12 cellular contexts compared by ENCODE assay signal in the genomic region with DNA sequence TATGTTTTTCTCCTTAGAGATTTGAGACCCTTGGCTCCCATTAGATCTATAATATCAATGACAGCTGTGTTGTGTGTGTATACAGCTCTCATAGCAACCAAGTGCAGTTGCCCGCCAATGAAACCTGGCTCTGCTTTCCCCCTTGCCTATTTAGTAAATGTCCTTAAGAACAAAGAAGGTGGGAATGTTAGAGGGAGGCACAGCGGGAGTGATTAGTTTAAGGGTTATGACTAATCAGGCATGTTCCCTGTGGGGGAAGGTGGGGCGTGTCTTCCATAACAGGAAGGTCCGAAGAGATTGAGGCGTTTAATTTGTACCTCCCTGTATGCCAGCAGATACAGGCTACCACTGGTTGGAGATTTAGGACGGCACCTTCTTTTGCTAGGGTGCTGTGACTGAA.
DNase-seq lines count a peak whose midpoint lies in the region; ATAC-seq and TF ChIP-seq lines count a peak whose summit lies in the region.
"Had no signal": no experiment of that assay in that cellular context is flagged by ENCODE, and none has a peak within 500 bp of the region (broad histone marks: within the 10 kb centered on the region; RNA-seq: fewer than 3 reads in every experiment).

No MANE protein-coding gene starts in this region.

- H3K4me3 Mint-ChIP-seq in MCF 10A (ENCODE audit: unreplicated experiment), result peak overlapping the region; percentile 54
- no peak overlapping the region for H3K4me3 Mint-ChIP-seq in naive thymus-derived CD8-positive, alpha-beta T cell
- H3K4me3 Mint-ChIP-seq: activated T-cell treated with anti-CD3 and anti-CD28 coated beads, Interleukin-2, amount 50 U/mL, for 4 hours; CD4-positive, CD25-positive, alpha-beta regulatory T cell had no signal

- CTCF ChIA-PET in MCF 10A (lab: Yijun Ruan, JAX), result interaction anchor here (0.5 to 0.9 kb wide), 3 partner anchors 15 to 997 kb away, joined by 3 to 4 read pairs (median 3); no protein-coding TSS in a partner anchor

- H3K27me3 Mint-ChIP-seq in MCF 10A (ENCODE audit: insufficient read depth, unreplicated experiment), result no peaks in the 10 kb centered on the region
- peaks cover 2 to 27% (median 10%) of the 10 kb centered on the region in 5 donors for H3K27me3 Mint-ChIP-seq in naive thymus-derived CD8-positive, alpha-beta T cell

- POLR2A ChIA-PET in MCF 10A (lab: Yijun Ruan, JAX), result interaction anchor here (0.6 to 1.2 kb wide), 3 partner anchors 167 to 514 kb away, joined by 3 read pairs; no protein-coding TSS in a partner anchor
- POLR2A ChIA-PET in naive thymus-derived CD8-positive, alpha-beta T cell (lab: Charles Lee), result no interaction called here

- H3K27me3 ChIP-seq in effector memory CD4-positive, alpha-beta T cell (replicated peaks; ENCODE audit: control insufficient read depth, insufficient read depth, low read length, poor library complexity, severe bottlenecking), result peaks cover 4% of the 10 kb centered on the region

- H3K36me3 ChIP-seq in effector memory CD4-positive, alpha-beta T cell (ENCODE audit: control insufficient read depth, insufficient read depth, low read length), result no peaks in the 10 kb centered on the region
- H3K36me3 ChIP-seq: tibial artery had no signal

- peak overlapping the region; percentile 59 for H3K27ac Mint-ChIP-seq in MCF 10A (ENCODE audit: low read depth, unreplicated experiment)
- no peak overlapping the region for H3K27ac Mint-ChIP-seq in naive thymus-derived CD8-positive, alpha-beta T cell

- TF ChIP-seq CTCF in AG09309 (IDR thresholded peaks at IDR 0.05; ENCODE audit: control insufficient read depth, insufficient read depth, low read depth, low read length, missing control alignments) (no peak), MCF 10A (IDR thresholded peaks at IDR 0.05; ENCODE audit: unreplicated experiment) (no peak)

- BruUV-seq in MCF 10A (replicated peaks; lab: Mats Ljungman, UMichigan), result no TSS peak

- no peaks in the 10 kb centered on the region for H3K9me3 ChIP-seq in effector memory CD4-positive, alpha-beta T cell (ENCODE audit: control insufficient read depth, low read length)
- H3K9me3 ChIP-seq: tibial artery had no signal

- no peak for ATAC-seq in HG02970 (IDR thresholded peaks at IDR 0.05; ENCODE audit: low FRiP score, unreplicated experiment)
- no peak for ATAC-seq in HG02610 (IDR thresholded peaks at IDR 0.05; ENCODE audit: unreplicated experiment)
- ATAC-seq in naive thymus-derived CD8-positive, alpha-beta T cell, result no peak
- ATAC-seq: activated T-cell treated with anti-CD3 and anti-CD28 coated beads, Interleukin-2, amount 50 U/mL, for 4 hours had no signal

- H3K36me3 Mint-ChIP-seq in MCF 10A (ENCODE audit: insufficient read depth, unreplicated experiment), result no peaks in the 10 kb centered on the region
- no peaks in the 10 kb centered on the region for H3K36me3 Mint-ChIP-seq in naive thymus-derived CD8-positive, alpha-beta T cell
- H3K36me3 Mint-ChIP-seq: CD4-positive, CD25-positive, alpha-beta regulatory T cell had no signal

- no peak overlapping the region for H3K4me3 ChIP-seq in AG09309 (ENCODE audit: control insufficient read depth, low read depth, low read length)
- H3K4me3 ChIP-seq in effector memory CD4-positive, alpha-beta T cell (ENCODE audit: insufficient read depth, low read depth, low read length, poor library complexity, severe bottlenecking), result no peak overlapping the region
- H3K4me3 ChIP-seq: tibial artery had no signal

- no peaks in the 10 kb centered on the region for H3K4me1 ChIP-seq in effector memory CD4-positive, alpha-beta T cell (ENCODE audit: control insufficient read depth, insufficient read depth, low read length, poor library complexity, severe bottlenecking)

- H3K4me1 Mint-ChIP-seq in MCF 10A (ENCODE audit: insufficient read depth, unreplicated experiment), result peaks cover 21% of the 10 kb centered on the region
- H3K4me1 Mint-ChIP-seq in naive thymus-derived CD8-positive, alpha-beta T cell, result no peaks in the 10 kb centered on the region
- H3K4me1 Mint-ChIP-seq: CD4-positive, CD25-positive, alpha-beta regulatory T cell had no signal

- intact Hi-C loops in MCF 10A (cut with micrococcal nuclease), result no loop called here

- DNase-seq in AG09309 (ENCODE audit: low read depth) (peak; percentile 14), NCI-H1417 (lab: John Stamatoyannopoulos, UW) (peak in 2 of 3 experiments; percentile 66 to 90), MCF 10A (ENCODE audit: unreplicated experiment) (peak; percentile 94), islet precursor cell (peak; percentile 79)
- DNase-seq in effector memory CD4-positive, alpha-beta T cell, result no peak
- DNase-seq in naive thymus-derived CD8-positive, alpha-beta T cell, result no peak
- DNase-seq: activated T-cell treated with anti-CD3 and anti-CD28 coated beads, Interleukin-2, amount 50 U/mL, for 4 hours; CD4-positive, CD25-positive, alpha-beta regulatory T cell; tibial artery had no signal

- no peaks in the 10 kb centered on the region for H3K9me3 Mint-ChIP-seq in MCF 10A (ENCODE audit: unreplicated experiment)
- H3K9me3 Mint-ChIP-seq in naive thymus-derived CD8-positive, alpha-beta T cell, result no peaks in the 10 kb centered on the region
- H3K9me3 Mint-ChIP-seq: activated T-cell treated with anti-CD3 and anti-CD28 coated beads, Interleukin-2, amount 50 U/mL, for 4 hours had no signal

- no peak overlapping the region for H3K27ac ChIP-seq in effector memory CD4-positive, alpha-beta T cell (ENCODE audit: insufficient read depth, low read length, poor library complexity, severe bottlenecking)
- H3K27ac ChIP-seq: HL-60, tibial artery had no signal

Comparison
In these comparisons a context has a peak if more than half of its experiments do, and no peak if none do; other contexts are left out.
1. DNase-seq: peak in AG09309 (single experiment), NCI-H1417 (2 of 3), MCF 10A (single experiment) and islet precursor cell (single experiment); none in effector memory CD4-positive, alpha-beta T cell (0 of 3) and naive thymus-derived CD8-positive, alpha-beta T cell (0 of 10).